In genomic region chr17:48037924-48038323, GRCh38 we compare ENCODE assay signal across 9 cellular contexts. TPM values are rescaled to one million over a fixed set of nuclear protein-coding genes. Genes with fewer than 3 reads are reported as not detected.
DNase-seq lines count a peak whose midpoint lies in the region; ATAC-seq, FAIRE-seq and TF ChIP-seq lines count a peak whose summit lies in the region.
"Had no signal": no experiment of that assay in that cellular context is flagged by ENCODE, and none has a peak within 500 bp of the region (broad histone marks: within the 10 kb centered on the region; RNA-seq: fewer than 3 reads in every experiment).

No MANE protein-coding gene starts in this region.

- H3K4me3 ChIP-seq in AG10803 (ENCODE audit: low read length): peak overlapping the region; percentile 54
- peak overlapping the region; percentile 35 for H3K4me3 ChIP-seq in MG63
- peak overlapping the region; percentile 81 for H3K4me3 ChIP-seq in coronary artery

- DNase-seq in AG10803 (ENCODE audit: low read depth): peak; percentile 22
- DNase-seq in MG63: no peak
- DNase-seq in coronary artery (ENCODE audit: low spot score): no peak
- DNase-seq in nephron progenitor cell: no peak
- no peak for DNase-seq in RCC 7860 (ENCODE audit: low spot score)
- no peak for DNase-seq in mucosa of gallbladder (ENCODE audit: low spot score)
- no peak for DNase-seq in HEK293T (ENCODE audit: extremely low spot score)

- no peaks in the 10 kb centered on the region for H3K9me3 Mint-ChIP-seq in nephron progenitor cell

- H3K4me1 Mint-ChIP-seq in nephron progenitor cell: peaks cover 22% of the 10 kb centered on the region

- no peak for ATAC-seq in HG03460 (IDR thresholded peaks at IDR 0.05; ENCODE audit: unreplicated experiment)

- peaks cover 78% of the 10 kb centered on the region for H3K27me3 Mint-ChIP-seq in nephron progenitor cell (ENCODE audit: low read depth, poor library complexity)

- H3K9me3 ChIP-seq in MG63: no peaks in the 10 kb centered on the region

- POLR2A ChIA-PET in HEK293T (lab: Yijun Ruan, JAX): interaction anchor here (1.2 kb wide), 1 partner anchor 11 kb away, joined by 5 read pairs; the partner anchor contains the start of gene NFE2L1

- H3K36me3 Mint-ChIP-seq in nephron progenitor cell (ENCODE audit: low read depth): no peaks in the 10 kb centered on the region

- H3K27ac ChIP-seq in coronary artery: peak overlapping the region in 1 of 2 donors; percentile 93
- H3K27ac ChIP-seq: HL-60 had no signal

- FAIRE-seq in RCC 7860 (lab: Jason Lieb, UNC): no peak

- H3K27ac Mint-ChIP-seq in nephron progenitor cell: no peak overlapping the region

- H3K4me3 Mint-ChIP-seq in nephron progenitor cell: peak overlapping the region; percentile 84

- TF ChIP-seq CTCF in AG10803 (conservative IDR thresholded peaks at IDR 0.05; ENCODE audit: low read length) (no peak), coronary artery (IDR thresholded peaks at IDR 0.05) (no peak), nephron progenitor cell (IDR thresholded peaks at IDR 0.05) (no peak)

- peaks cover 13% of the 10 kb centered on the region for H3K36me3 ChIP-seq in MG63

- no peaks in the 10 kb centered on the region for H3K27me3 ChIP-seq in MG63

- CTCF ChIA-PET in HEK293T (lab: Yijun Ruan, JAX): no interaction called here

TF ChIP-seq in HEK293T, 16 proteins besides CTCF, POLR2A, EP300 and RAD21:
- no peak for TF ChIP-seq FOXK2 (IDR thresholded peaks at IDR 0.05)
- TF ChIP-seq NFRKB (IDR thresholded peaks at IDR 0.05): no peak
- no peak for TF ChIP-seq FOXM1 (IDR thresholded peaks at IDR 0.05; ENCODE audit: borderline replicate concordance)
- no peak for TF ChIP-seq TARDBP (IDR thresholded peaks at IDR 0.05)
- no peak for TF ChIP-seq CTBP1 (IDR thresholded peaks at IDR 0.05; ENCODE audit: borderline replicate concordance)
- no peak for TF ChIP-seq L3MBTL2 (conservative IDR thresholded peaks at IDR 0.05)
- TF ChIP-seq HDGF (IDR thresholded peaks at IDR 0.05; ENCODE audit: borderline replicate concordance): no peak
- no peak for TF ChIP-seq PKNOX1 (IDR thresholded peaks at IDR 0.05)
- no peak for TF ChIP-seq SUZ12 (IDR thresholded peaks at IDR 0.05)
- TF ChIP-seq BHLHE40 (IDR thresholded peaks at IDR 0.05; ENCODE audit: borderline replicate concordance): no peak
- no peak for TF ChIP-seq FOXA1 (IDR thresholded peaks at IDR 0.05)
- TF ChIP-seq ZNF384 (IDR thresholded peaks at IDR 0.05): no peak
- TF ChIP-seq LEF1 (IDR thresholded peaks at IDR 0.05; ENCODE audit: borderline replicate concordance): no peak

RNA-seq across cellular contexts. Expression of gene COPZ2, which starts 0.3 kb away (rescaled TPM):
- total RNA-seq in MG63 (2014; rRNA removed; shearing (Covaris generic); ENCODE audit: low replicate concordance): 91.7 and 130 TPM in 2 replicates
- 39.3 TPM for total RNA-seq in mucosa of gallbladder

RNA-seq across cellular contexts. Expression of gene NFE2L1, which starts 10.2 kb away (rescaled TPM):
- 33.6 and 47.7 TPM in 2 replicates for total RNA-seq in MG63 (2014; rRNA removed; shearing (Covaris generic); ENCODE audit: low replicate concordance)
- 207 TPM for total RNA-seq in mucosa of gallbladder
